ENCODE assay signal across 15 cellular contexts in the genomic region with DNA sequence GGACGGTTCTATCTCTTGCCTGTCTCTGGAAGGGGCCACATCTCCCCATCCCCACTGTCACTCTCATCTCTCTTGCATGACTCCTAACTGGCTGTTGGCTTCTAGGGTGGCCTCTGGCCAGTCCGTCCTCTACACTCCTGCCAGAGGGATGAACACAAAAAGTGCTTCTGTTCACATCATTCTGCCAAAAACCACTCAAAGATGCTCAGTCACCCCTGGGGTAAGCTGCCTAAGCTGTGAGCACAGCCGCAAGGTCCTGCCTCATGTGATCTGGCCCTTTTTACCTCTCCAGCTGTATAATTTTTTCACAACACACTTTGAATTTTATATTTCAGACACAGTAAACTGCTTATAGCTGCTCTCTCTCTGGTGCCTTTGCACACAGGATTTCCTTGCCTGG.
"Had no signal": no experiment of that assay in that cellular context is flagged by ENCODE, and none has a peak within 500 bp of the region (broad histone marks: within the 10 kb centered on the region; RNA-seq: fewer than 3 reads in every experiment).

No MANE protein-coding gene starts in this region.

- H3K4me3 Mint-ChIP-seq: activated naive CD8-positive, alpha-beta T cell treated with anti-CD3 and anti-CD28 coated beads, Interleukin-2, amount 10 ng/mL, durations not matched to agents 7 days and 5 days; activated T-helper 1 cell treated with anti-CD3 and anti-CD28 coated beads, Interleukin-12 subunit alpha, Interleukin-12 subunit beta, Interleukin-2, Interleukin-4 antibody, amounts not matched to agents 30 ng/mL and 10 ng/mL and 1 ng/mL, durations not matched to agents 14 hours and 24 hours and 36 hours; natural killer cell; type B pancreatic cell had no signal

- ATAC-seq: left lobe of liver; natural killer cell; stimulated activated naive CD8-positive, alpha-beta T cell treated with anti-CD3 and anti-CD28 coated beads, Interleukin-15, Interleukin-2, amounts not matched to agents 100 U/mL and 50 U/mL, for 24 hours had no signal

- H3K36me3 Mint-ChIP-seq: activated naive CD8-positive, alpha-beta T cell treated with anti-CD3 and anti-CD28 coated beads, Interleukin-2, amount 10 ng/mL, durations not matched to agents 7 days and 5 days; natural killer cell had no signal

- DNase-seq: activated CD4-positive, alpha-beta T cell treated with anti-CD3 and anti-CD28 coated beads, Interleukin-2, amount 50 U/mL, for 1 hour; activated CD8-positive, alpha-beta memory T cell treated with anti-CD3 and anti-CD28 coated beads for 24 hours; activated naive CD8-positive, alpha-beta T cell treated with anti-CD3 and anti-CD28 coated beads, Interleukin-2, amount 10 ng/mL, durations not matched to agents 7 days and 5 days; hippocampal formation; natural killer cell; nucleus accumbens; small intestine; stimulated activated CD4-positive, alpha-beta T cell treated with anti-CD3 and anti-CD28 coated beads, Interleukin-4, amount 100 ng/mL, for 24 hours; stimulated activated CD8-positive, alpha-beta memory T cell treated with anti-CD3 and anti-CD28 coated beads, Interleukin-4, amount 100 ng/mL, for 48 hours; stimulated activated naive CD8-positive, alpha-beta T cell treated with anti-CD3 and anti-CD28 coated beads, Interleukin-15, Interleukin-2, amounts not matched to agents 100 U/mL and 50 U/mL, for 24 hours; SW 1271 had no signal

- H3K27ac ChIP-seq: epithelial cell of prostate had no signal

- H3K9me3 Mint-ChIP-seq: activated naive CD8-positive, alpha-beta T cell treated with anti-CD3 and anti-CD28 coated beads, Interleukin-2, amount 10 ng/mL, durations not matched to agents 7 days and 5 days; activated T-helper 1 cell treated with anti-CD3 and anti-CD28 coated beads, Interleukin-12 subunit alpha, Interleukin-12 subunit beta, Interleukin-2, Interleukin-4 antibody, amounts not matched to agents 30 ng/mL and 10 ng/mL and 1 ng/mL, durations not matched to agents 14 hours and 24 hours and 36 hours; natural killer cell; type B pancreatic cell had no signal

- H3K4me1 Mint-ChIP-seq: activated naive CD8-positive, alpha-beta T cell treated with anti-CD3 and anti-CD28 coated beads, Interleukin-2, amount 10 ng/mL, durations not matched to agents 7 days and 5 days; natural killer cell had no signal

- H3K27ac Mint-ChIP-seq: activated naive CD8-positive, alpha-beta T cell treated with anti-CD3 and anti-CD28 coated beads, Interleukin-2, amount 10 ng/mL, durations not matched to agents 7 days and 5 days; activated T-helper 1 cell treated with anti-CD3 and anti-CD28 coated beads, Interleukin-12 subunit alpha, Interleukin-12 subunit beta, Interleukin-2, Interleukin-4 antibody, amounts not matched to agents 30 ng/mL and 10 ng/mL and 1 ng/mL, durations not matched to agents 14 hours and 24 hours and 36 hours; natural killer cell; type B pancreatic cell had no signal
